9 cellular contexts compared by ENCODE assay signal in genomic region chr17:17822189-17822978, GRCh38. TPM values are rescaled to one million over a fixed set of nuclear protein-coding genes. Genes with fewer than 3 reads are reported as not detected.
DNase-seq lines count a peak whose midpoint lies in the region; ATAC-seq, FAIRE-seq and TF ChIP-seq lines count a peak whose summit lies in the region.
"Had no signal": no experiment of that assay in that cellular context is flagged by ENCODE, and none has a peak within 500 bp of the region (broad histone marks: within the 10 kb centered on the region; RNA-seq: fewer than 3 reads in every experiment).

No MANE protein-coding gene starts in this region.

- no peaks in the 10 kb centered on the region for H3K9me3 Mint-ChIP-seq in mesothelial cell of epicardium

- peak; percentile 23 for FAIRE-seq in HTR-8/SVneo (lab: Jason Lieb, UNC)
- no peak for FAIRE-seq in RCC 7860 (lab: Jason Lieb, UNC)
- FAIRE-seq: GM18507 had no signal

- no peak for DNase-seq in HTR-8/SVneo (ENCODE audit: insufficient read length, low spot score)
- peak in 59 of 61 donors; percentile 41 to 97 (median 83) for DNase-seq in caudate nucleus (lab: John Stamatoyannopoulos, UW)
- DNase-seq in mesothelial cell of epicardium (ENCODE audit: low spot score in 2 of 2, unreplicated experiment in 2 of 2) = no peak
- DNase-seq in uterus = peak; percentile 60 to 69
- DNase-seq in kidney tubule cell (ENCODE audit: low spot score) = no peak
- no peak for DNase-seq in RCC 7860 (ENCODE audit: low spot score)

- H3K27me3 ChIP-seq in uterus = no peaks in the 10 kb centered on the region

- peak overlapping the region; percentile 50 for H3K27ac Mint-ChIP-seq in mesothelial cell of epicardium

- H3K36me3 Mint-ChIP-seq in mesothelial cell of epicardium = peaks cover 15% of the 10 kb centered on the region

- ATAC-seq in HG02678 (IDR thresholded peaks at IDR 0.05; ENCODE audit: unreplicated experiment) = no peak

- H3K27ac ChIP-seq in 22Rv1 (peak overlapping the region; percentile 89), caudate nucleus (ENCODE audit: low read depth, low read length) (peak overlapping the region; percentile 93), uterus (peak overlapping the region; percentile 9 to 40)

- TF ChIP-seq CTCF in 22Rv1 (IDR thresholded peaks at IDR 0.05) (no peak), mesothelial cell of epicardium (IDR thresholded peaks at IDR 0.05; ENCODE audit: unreplicated experiment) (no peak), uterus (IDR thresholded peaks at IDR 0.05) (no peak)

- H3K4me1 Mint-ChIP-seq in mesothelial cell of epicardium = peaks cover 58% of the 10 kb centered on the region

- intact Hi-C loops in uterus (cut with DNase I; ENCODE audit: low total_unique reads) = no loop called here

- peak overlapping the region; percentile 56 for H3K4me3 Mint-ChIP-seq in mesothelial cell of epicardium

- no peak for TF ChIP-seq POLR2A in uterus (IDR thresholded peaks at IDR 0.05)

- H3K4me3 ChIP-seq in uterus = peak overlapping the region in 1 of 2 donors; percentile 40

- peaks cover 15 to 32% of the 10 kb centered on the region in 2 donors for H3K4me1 ChIP-seq in uterus

- H3K36me3 ChIP-seq in uterus = no peaks in the 10 kb centered on the region

- H3K27me3 Mint-ChIP-seq in mesothelial cell of epicardium (ENCODE audit: low read depth) = no peaks in the 10 kb centered on the region

- H3K9me3 ChIP-seq in uterus = no peaks in the 10 kb centered on the region

RNA-seq across cellular contexts. Expression of gene SREBF1, which starts 14.4 kb away (rescaled TPM):
- total RNA-seq in mesothelial cell of epicardium (179 to 187 TPM (median 181 TPM) in 3 replicates), uterus (10 to 100 TPM; 24.8 to 94.6 (median 31.5) TPM)

Comparison
In these comparisons a context has a peak if more than half of its experiments do, and no peak if none do; other contexts are left out.
1. H3K27ac ChIP-seq: peak in every context shown above with its lines; median percentile 93 in caudate nucleus; 89 in 22Rv1; 24 in uterus.
2. DNase-seq: peak in caudate nucleus (59 of 61) and uterus (2 of 2); none in HTR-8/SVneo (single experiment), mesothelial cell of epicardium (0 of 2), kidney tubule cell (single experiment) and RCC 7860 (single experiment).